Comparison of ENCODE assay signal across 8 cellular contexts in genomic region chr4:44493924-44494323, GRCh38. TPM values are rescaled to one million over a fixed set of nuclear protein-coding genes. Genes with fewer than 3 reads are reported as not detected.
DNase-seq lines count a peak whose midpoint lies in the region; ATAC-seq and TF ChIP-seq lines count a peak whose summit lies in the region.

No MANE protein-coding gene starts in this region.

- ATAC-seq in HG02759 (IDR thresholded peaks at IDR 0.05; ENCODE audit: unreplicated experiment), result peak; percentile 57
- peak; percentile 73 for ATAC-seq in SK-N-SH treated with all-trans-retinoic acid at 6 μM for 48 hours
- no peak for ATAC-seq in GM18858 (IDR thresholded peaks at IDR 0.05; ENCODE audit: unreplicated experiment)

- no peak overlapping the region for H3K27ac ChIP-seq in effector memory CD4-positive, alpha-beta T cell (ENCODE audit: insufficient read depth, low read length, poor library complexity, severe bottlenecking)
- H3K27ac ChIP-seq in right atrium auricular region, result no peak overlapping the region
- no peak overlapping the region for H3K27ac ChIP-seq in colonic mucosa

- no peak overlapping the region for H3K4me3 ChIP-seq in effector memory CD4-positive, alpha-beta T cell (ENCODE audit: insufficient read depth, low read depth, low read length, poor library complexity, severe bottlenecking)
- H3K4me3 ChIP-seq in right atrium auricular region, result no peak overlapping the region
- H3K4me3 ChIP-seq in colonic mucosa, result no peak overlapping the region

- no peaks in the 10 kb centered on the region for H3K36me3 ChIP-seq in effector memory CD4-positive, alpha-beta T cell (ENCODE audit: control insufficient read depth, insufficient read depth, low read length)
- H3K36me3 ChIP-seq in right atrium auricular region, result no peaks in the 10 kb centered on the region
- H3K36me3 ChIP-seq in colonic mucosa, result no peaks in the 10 kb centered on the region

- intact Hi-C loops in colonic mucosa (cut with DNase I), result no loop called here

- DNase-seq in DMS53 treated with DMSO at 0.1 percent for 48 hours (lab: John Stamatoyannopoulos, UW; ENCODE audit: unreplicated experiment), result peak; percentile 62
- peak; percentile 25 for DNase-seq in left kidney (ENCODE audit: low read depth, low spot score)
- no peak for DNase-seq in effector memory CD4-positive, alpha-beta T cell
- DNase-seq in right atrium auricular region (ENCODE audit: low spot score), result no peak
- no peak for DNase-seq in colonic mucosa

- TF ChIP-seq CTCF in right atrium auricular region (IDR thresholded peaks at IDR 0.05) (peak in 1 of 2 donors; percentile 14), colonic mucosa (IDR thresholded peaks at IDR 0.05) (no peak)

- H3K27me3 ChIP-seq in effector memory CD4-positive, alpha-beta T cell (replicated peaks; ENCODE audit: control insufficient read depth, insufficient read depth, low read length, poor library complexity, severe bottlenecking), result no peaks in the 10 kb centered on the region
- H3K27me3 ChIP-seq in right atrium auricular region, result no peaks in the 10 kb centered on the region
- H3K27me3 ChIP-seq in colonic mucosa, result no peaks in the 10 kb centered on the region

- H3K4me1 ChIP-seq in effector memory CD4-positive, alpha-beta T cell (ENCODE audit: control insufficient read depth, insufficient read depth, low read length, poor library complexity, severe bottlenecking), result no peaks in the 10 kb centered on the region
- H3K4me1 ChIP-seq in right atrium auricular region, result no peaks in the 10 kb centered on the region
- no peaks in the 10 kb centered on the region for H3K4me1 ChIP-seq in colonic mucosa

- no peak overlapping the region for H3K9ac ChIP-seq in colonic mucosa (ENCODE audit: low read depth in 2 of 2, low read length in 2 of 2)

- no peaks in the 10 kb centered on the region for H3K9me3 ChIP-seq in effector memory CD4-positive, alpha-beta T cell (ENCODE audit: control insufficient read depth, low read length)
- H3K9me3 ChIP-seq in right atrium auricular region (no peaks in the 10 kb centered on the region), colonic mucosa (no peaks in the 10 kb centered on the region)

TF ChIP-seq in SK-N-SH treated with all-trans-retinoic acid at 6 μM for 48 hours, 23 proteins besides CTCF, POLR2A, EP300 and RAD21:
- TF ChIP-seq OSR1 (CRISPR knock-in tag; IDR thresholded peaks at IDR 0.05) (no peak), POU6F1 (CRISPR knock-in tag; IDR thresholded peaks at IDR 0.05; ENCODE audit: borderline replicate concordance, low read depth) (no peak)

RNA-seq across cellular contexts. Expression of gene KCTD8, which starts 45.3 kb away (rescaled TPM):
- total RNA-seq in right atrium auricular region, result 1 to 10 TPM in 1 of 2 donors, under 1 TPM in 1; 0.74 to 1.0 TPM
- under 1 TPM in 1 of 2 donors, not detected in 1; 0.27 TPM for total RNA-seq in colonic mucosa

Comparison
In these comparisons a context has a peak if more than half of its experiments do, and no peak if none do; other contexts are left out.
1. DNase-seq: peak in DMS53 treated with DMSO at 0.1 percent for 48 hours (single experiment) and left kidney (single experiment); none in effector memory CD4-positive, alpha-beta T cell (0 of 3), right atrium auricular region (single experiment) and colonic mucosa (single experiment).